In the genomic region with DNA sequence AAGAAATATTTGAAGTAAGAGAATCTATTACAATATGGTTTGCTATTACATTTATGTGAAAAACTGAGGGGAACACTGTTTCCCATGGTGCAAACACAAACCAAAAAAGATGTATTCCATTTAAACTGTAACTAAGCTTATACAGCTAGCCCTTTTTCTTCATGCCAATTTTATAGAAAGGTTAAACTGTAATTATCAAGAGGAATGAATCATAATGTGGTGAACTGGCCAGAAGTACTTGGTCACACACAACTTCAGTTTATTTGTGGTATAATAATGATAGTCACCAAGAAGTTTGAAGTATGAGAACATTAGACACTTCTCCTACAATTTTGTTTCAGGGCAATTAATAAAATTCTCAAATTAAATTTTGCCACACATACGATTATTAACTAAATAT, we compare ENCODE assay signal across 20 cellular contexts.
DNase-seq lines count a peak whose midpoint lies in the region; ATAC-seq and TF ChIP-seq lines count a peak whose summit lies in the region.
"Had no signal": no experiment of that assay in that cellular context is flagged by ENCODE, and none has a peak within 500 bp of the region (broad histone marks: within the 10 kb centered on the region; RNA-seq: fewer than 3 reads in every experiment).

No MANE protein-coding gene starts in this region.

- H3K27ac Mint-ChIP-seq in activated T-cell treated with anti-CD3 and anti-CD28 coated beads, Interleukin-2, amount 50 U/mL, for 72 hours = no peak overlapping the region
- H3K27ac Mint-ChIP-seq: activated CD4-positive, alpha-beta memory T cell treated with anti-CD3 and anti-CD28 coated beads for 36 hours; activated naive CD8-positive, alpha-beta T cell treated with anti-CD3 and anti-CD28 coated beads, Interleukin-2, amount 10 ng/mL, durations not matched to agents 7 days and 5 days; stimulated activated effector memory CD8-positive, alpha-beta T cell treated with anti-CD3 and anti-CD28 coated beads, Interleukin-12 subunit alpha, Interleukin-12 subunit beta, amount 100 ng/mL, for 72 hours; type B pancreatic cell had no signal

- no peaks in the 10 kb centered on the region for H3K9me3 Mint-ChIP-seq in activated T-cell treated with anti-CD3 and anti-CD28 coated beads, Interleukin-2, amount 50 U/mL, for 72 hours
- H3K9me3 Mint-ChIP-seq: central memory CD8-positive, alpha-beta T cell; stimulated activated effector memory CD8-positive, alpha-beta T cell treated with anti-CD3 and anti-CD28 coated beads, Interleukin-12 subunit alpha, Interleukin-12 subunit beta, amount 100 ng/mL, for 72 hours had no signal

- DNase-seq in A172 (ENCODE audit: low spot score) = peak; percentile 30
- peak; percentile 6 for DNase-seq in GM04503 (ENCODE audit: low read depth)
- DNase-seq in RPMI7951 (ENCODE audit: low read depth) = peak; percentile 45
- peak; percentile 67 for DNase-seq in fibroblast of the aortic adventitia (ENCODE audit: low read depth)
- DNase-seq in activated T-cell treated with anti-CD3 and anti-CD28 coated beads, Interleukin-2, amount 50 U/mL, for 72 hours = no peak
- no peak for DNase-seq in RPMI8226
- no peak for DNase-seq in uterus
- DNase-seq: activated CD4-positive, alpha-beta memory T cell treated with anti-CD3 and anti-CD28 coated beads for 36 hours; activated naive CD8-positive, alpha-beta T cell treated with anti-CD3 and anti-CD28 coated beads, Interleukin-2, amount 10 ng/mL, durations not matched to agents 7 days and 5 days; activated T-cell treated with anti-CD3 and anti-CD28 coated beads, Interleukin-2, amount 50 U/mL, for 48 hours; effector memory CD4-positive, alpha-beta T cell; MM.1S; NCI-H2081 treated with DMSO at 0.1 percent for 48 hours; NCI-H524 treated with DMSO at 0.1 percent for 48 hours; PC-9 had no signal

- H3K4me3 Mint-ChIP-seq in activated T-cell treated with anti-CD3 and anti-CD28 coated beads, Interleukin-2, amount 50 U/mL, for 72 hours = no peak overlapping the region
- H3K4me3 Mint-ChIP-seq: activated CD4-positive, alpha-beta memory T cell treated with anti-CD3 and anti-CD28 coated beads for 36 hours; activated naive CD8-positive, alpha-beta T cell treated with anti-CD3 and anti-CD28 coated beads, Interleukin-2, amount 10 ng/mL, durations not matched to agents 7 days and 5 days; central memory CD8-positive, alpha-beta T cell; stimulated activated effector memory CD8-positive, alpha-beta T cell treated with anti-CD3 and anti-CD28 coated beads, Interleukin-12 subunit alpha, Interleukin-12 subunit beta, amount 100 ng/mL, for 72 hours; type B pancreatic cell had no signal

- no peak for TF ChIP-seq POLR2A in uterus (IDR thresholded peaks at IDR 0.05)

- intact Hi-C loops in uterus (cut with DNase I; ENCODE audit: low total_unique reads) = no loop called here

- H3K9me3 ChIP-seq in uterus = no peaks in the 10 kb centered on the region

- no peak for TF ChIP-seq CTCF in fibroblast of the aortic adventitia (IDR thresholded peaks at IDR 0.05; ENCODE audit: insufficient read depth, low read length)
- no peak for TF ChIP-seq CTCF in uterus (IDR thresholded peaks at IDR 0.05)

- H3K4me3 ChIP-seq in fibroblast of the aortic adventitia (ENCODE audit: low read depth, low read length) = no peak overlapping the region
- H3K4me3 ChIP-seq in uterus = no peak overlapping the region
- H3K4me3 ChIP-seq: PC-9 had no signal

- H3K27me3 ChIP-seq in uterus = no peaks in the 10 kb centered on the region

- peaks cover 2% of the 10 kb centered on the region in 2 donors for H3K36me3 Mint-ChIP-seq in activated T-cell treated with anti-CD3 and anti-CD28 coated beads, Interleukin-2, amount 50 U/mL, for 72 hours (ENCODE audit: insufficient read depth in 2 of 2)
- H3K36me3 Mint-ChIP-seq: stimulated activated effector memory CD8-positive, alpha-beta T cell treated with anti-CD3 and anti-CD28 coated beads, Interleukin-12 subunit alpha, Interleukin-12 subunit beta, amount 100 ng/mL, for 72 hours had no signal

- no peaks in the 10 kb centered on the region for H3K36me3 ChIP-seq in uterus

- no peak for ATAC-seq in activated T-cell treated with anti-CD3 and anti-CD28 coated beads, Interleukin-2, amount 50 U/mL, for 72 hours (replicated peaks in 1 of 2)
- no peak for ATAC-seq in HG02973 (IDR thresholded peaks at IDR 0.05; ENCODE audit: unreplicated experiment)
- ATAC-seq: HCT116; stimulated activated effector memory CD8-positive, alpha-beta T cell treated with anti-CD3 and anti-CD28 coated beads, Interleukin-12 subunit alpha, Interleukin-12 subunit beta, amount 100 ng/mL, for 72 hours had no signal

- H3K27me3 Mint-ChIP-seq in activated T-cell treated with anti-CD3 and anti-CD28 coated beads, Interleukin-2, amount 50 U/mL, for 72 hours (ENCODE audit: low read depth) = no peaks in the 10 kb centered on the region
- H3K27me3 Mint-ChIP-seq: activated CD4-positive, alpha-beta memory T cell treated with anti-CD3 and anti-CD28 coated beads for 36 hours; activated naive CD8-positive, alpha-beta T cell treated with anti-CD3 and anti-CD28 coated beads, Interleukin-2, amount 10 ng/mL, durations not matched to agents 7 days and 5 days; central memory CD8-positive, alpha-beta T cell had no signal

- no peak overlapping the region for H3K27ac ChIP-seq in uterus
- H3K27ac ChIP-seq: PC-9 had no signal

- H3K4me1 ChIP-seq in uterus = no peaks in the 10 kb centered on the region

- H3K4me1 Mint-ChIP-seq in activated T-cell treated with anti-CD3 and anti-CD28 coated beads, Interleukin-2, amount 50 U/mL, for 72 hours (ENCODE audit: low read depth) = no peaks in the 10 kb centered on the region
- H3K4me1 Mint-ChIP-seq: activated naive CD8-positive, alpha-beta T cell treated with anti-CD3 and anti-CD28 coated beads, Interleukin-2, amount 10 ng/mL, durations not matched to agents 7 days and 5 days; central memory CD8-positive, alpha-beta T cell; stimulated activated effector memory CD8-positive, alpha-beta T cell treated with anti-CD3 and anti-CD28 coated beads, Interleukin-12 subunit alpha, Interleukin-12 subunit beta, amount 100 ng/mL, for 72 hours had no signal

Comparison
In these comparisons a context has a peak if more than half of its experiments do, and no peak if none do; other contexts are left out.
1. DNase-seq: peak in A172 (single experiment), GM04503 (single experiment), RPMI7951 (single experiment) and fibroblast of the aortic adventitia (single experiment); none in activated T-cell treated with anti-CD3 and anti-CD28 coated beads, Interleukin-2, amount 50 U/mL, for 72 hours (0 of 2), RPMI8226 (single experiment) and uterus (0 of 2).